ENCODE assay signal across 10 cellular contexts in the genomic region with DNA sequence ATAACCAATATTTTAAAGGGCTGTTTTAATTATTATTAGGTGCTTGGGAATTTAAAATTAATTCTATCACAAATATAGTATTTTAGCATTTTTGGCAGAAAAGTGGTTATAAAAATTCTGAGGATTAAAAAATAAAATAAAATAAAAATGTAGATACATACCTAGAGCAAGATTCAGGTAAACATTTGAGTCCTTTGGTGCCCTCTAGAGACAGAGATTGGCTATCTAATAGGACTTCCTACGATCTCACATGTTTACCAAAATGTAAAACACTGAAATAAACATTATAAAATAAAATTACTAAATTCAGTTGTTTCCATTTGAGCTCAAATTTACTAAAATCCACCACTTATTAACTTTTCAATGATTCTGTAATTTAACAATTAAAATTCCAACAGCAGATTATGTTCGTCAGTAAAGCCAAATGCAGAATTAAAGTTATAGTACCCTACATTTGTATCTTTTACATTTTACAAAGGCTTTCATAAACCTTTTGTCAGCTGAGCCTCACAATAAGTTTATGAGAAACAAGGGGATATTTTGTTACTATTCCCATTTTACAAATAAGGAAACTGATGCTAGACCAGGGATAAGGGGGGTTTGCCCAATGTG. TPM values are rescaled to one million over a fixed set of nuclear protein-coding genes. Genes with fewer than 3 reads are reported as not detected.
A peak's percentile ranks its signal among the peaks of the same experiment; 100 is the strongest.
DNase-seq lines count a peak whose midpoint lies in the region; ATAC-seq and TF ChIP-seq lines count a peak whose summit lies in the region.
"Had no signal": no experiment of that assay in that cellular context is flagged by ENCODE, and none has a peak within 500 bp of the region (broad histone marks: within the 10 kb centered on the region; RNA-seq: fewer than 3 reads in every experiment).

No MANE protein-coding gene starts in this region.

- no peak overlapping the region for H2BK12ac ChIP-seq in mesenchymal stem cell (ENCODE audit: low read length in 2 of 2)

- H3K4ac ChIP-seq in mesenchymal stem cell (ENCODE audit: low read depth in 1 of 2, low read length in 2 of 2), result no peak overlapping the region

- WGBS in mesenchymal stem cell, result 50% methylated on average over 1 of the region's 2 CpGs

- no peak overlapping the region for H4K91ac ChIP-seq in mesenchymal stem cell (ENCODE audit: low read length)

- H3K14ac ChIP-seq in mesenchymal stem cell (ENCODE audit: low read length in 2 of 2), result no peak overlapping the region

- in situ Hi-C loops in astrocyte of the spinal cord (cut with HindIII; ENCODE audit: low sequenced_read_pairs), result no loop called here

- no peak overlapping the region for H3K9ac ChIP-seq in mesenchymal stem cell (ENCODE audit: low read length)

- peaks cover 1% of the 10 kb centered on the region for H3K79me1 ChIP-seq in mesenchymal stem cell (replicated peaks; ENCODE audit: low read length, poor library complexity, severe bottlenecking)

- H3K27me3 ChIP-seq in mesenchymal stem cell (ENCODE audit: control insufficient read depth in 1 of 2, insufficient read depth in 1 of 2, low read length in 2 of 2), result no peaks in the 10 kb centered on the region

- H3K18ac ChIP-seq in mesenchymal stem cell (ENCODE audit: low read depth in 1 of 2, low read length in 2 of 2), result no peak overlapping the region

- no peak overlapping the region for H2BK120ac ChIP-seq in mesenchymal stem cell (ENCODE audit: low read depth, low read length)

- no peaks in the 10 kb centered on the region for H3K4me1 ChIP-seq in mesenchymal stem cell (ENCODE audit: control insufficient read depth, insufficient read depth, low read depth, low read length)

- no peaks in the 10 kb centered on the region for H3K9me3 ChIP-seq in mesenchymal stem cell (ENCODE audit: control insufficient read depth, low read length)

- H2AFZ ChIP-seq in mesenchymal stem cell (ENCODE audit: low read depth, low read length), result no peak overlapping the region

- no peak overlapping the region for H3K4me2 ChIP-seq in mesenchymal stem cell (ENCODE audit: low read length, poor library complexity, severe bottlenecking)

- H3K27ac ChIP-seq in mesenchymal stem cell (ENCODE audit: low read length, poor library complexity, severe bottlenecking), result no peak overlapping the region
- H3K27ac ChIP-seq: skin epidermis had no signal

- no peak overlapping the region for H4K8ac ChIP-seq in mesenchymal stem cell (ENCODE audit: low read length)

- no peak overlapping the region for H2BK5ac ChIP-seq in mesenchymal stem cell (ENCODE audit: low read depth, low read length, poor library complexity, severe bottlenecking)

- H3K4me3 ChIP-seq in astrocyte of the spinal cord (ENCODE audit: low read depth, low read length), result no peak overlapping the region
- H3K4me3 ChIP-seq in mesenchymal stem cell (ENCODE audit: insufficient read depth in 1 of 2, low read depth in 1 of 2, low read length in 2 of 2), result no peak overlapping the region
- H3K4me3 ChIP-seq: skin epidermis had no signal

- ATAC-seq in HG02571 (IDR thresholded peaks at IDR 0.05; ENCODE audit: unreplicated experiment) (no peak), GM21528 (IDR thresholded peaks at IDR 0.05; ENCODE audit: low FRiP score, unreplicated experiment) (no peak), HG03342 (IDR thresholded peaks at IDR 0.05; ENCODE audit: unreplicated experiment) (no peak)

- no peak overlapping the region for H3K23ac ChIP-seq in mesenchymal stem cell (ENCODE audit: low read length in 2 of 2)

- no peak overlapping the region for H2BK15ac ChIP-seq in mesenchymal stem cell (ENCODE audit: low read depth, poor library complexity, severe bottlenecking)

- peaks cover 0 to 23% of the 10 kb centered on the region in 2 experiments for H3K36me3 ChIP-seq in mesenchymal stem cell (ENCODE audit: control insufficient read depth in 1 of 2, insufficient read depth in 2 of 2, low read depth in 1 of 2, low read length in 2 of 2)

- DNase-seq in DMS53 treated with DMSO at 0.1 percent for 48 hours (lab: John Stamatoyannopoulos, UW; ENCODE audit: unreplicated experiment) (peak; percentile 32), HT-29 (ENCODE audit: low spot score) (peak; percentile 59), astrocyte of the spinal cord (ENCODE audit: low read depth, low spot score) (peak; percentile 47), mesenchymal stem cell (peak; percentile 39)
- no peak for DNase-seq in activated CD4-positive, alpha-beta T cell treated with anti-CD3 and anti-CD28 coated beads, Interleukin-2, amount 50 U/mL, for 1 hour
- DNase-seq: activated naive CD4-positive, alpha-beta T cell treated with anti-CD3 and anti-CD28 coated beads for 36 hours had no signal

- no peak overlapping the region for H2AK5ac ChIP-seq in mesenchymal stem cell (ENCODE audit: low read length, severe bottlenecking)

- TF ChIP-seq CTCF in astrocyte of the spinal cord (IDR thresholded peaks at IDR 0.05; ENCODE audit: low read depth, low read length), result peak; percentile 52

RNA-seq across cellular contexts. Expression of a gene that starts 27.7 kb away (rescaled TPM):
- 2.3 and 2.7 TPM in 2 replicates for total RNA-seq in HT-29 (2014; rRNA removed; shearing (Covaris generic))
- 10.3 TPM for polyA plus RNA-seq in mesenchymal stem cell (2013, experiment 1 of 2)
- polyA plus RNA-seq in mesenchymal stem cell (2013, experiment 2 of 2), result 10.7 TPM
